25 cellular contexts compared by ENCODE assay signal in the genomic region with DNA sequence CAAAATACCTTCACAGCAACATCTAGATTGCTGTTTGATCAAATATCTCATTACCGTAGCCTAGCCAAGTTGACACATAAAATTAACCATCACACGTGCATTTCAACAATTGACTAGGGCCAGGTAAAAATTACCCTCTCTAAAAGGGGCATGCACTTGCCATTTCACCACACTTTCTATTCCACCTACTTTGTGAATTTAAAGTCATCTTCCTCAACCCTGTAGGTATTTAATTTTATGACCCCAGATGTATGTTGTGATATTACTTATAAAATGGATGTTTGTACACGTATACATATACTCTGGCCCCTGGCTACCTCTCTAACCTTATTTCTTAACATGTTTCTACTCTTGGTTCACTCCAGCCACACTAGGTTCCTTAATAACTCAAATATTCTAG.
"Had no signal": no experiment of that assay in that cellular context is flagged by ENCODE, and none has a peak within 500 bp of the region (broad histone marks: within the 10 kb centered on the region; RNA-seq: fewer than 3 reads in every experiment).

No MANE protein-coding gene starts in this region.

- H3K36me3 Mint-ChIP-seq: naive B cell; stimulated activated naive B cell treated with anti-CD40 and anti-IgM and Interleukin-4, amounts not matched to agents 10 μg/mL and 1 μg/mL and 100 μg/mL, for 72 hours had no signal

- H3K4me1 Mint-ChIP-seq: naive B cell; natural killer cell; stimulated activated naive B cell treated with anti-CD40 and anti-IgM and Interleukin-4, amounts not matched to agents 10 μg/mL and 1 μg/mL and 100 μg/mL, for 72 hours had no signal

- H3K4me1 ChIP-seq: left ventricle myocardium inferior, testis, upper lobe of left lung had no signal

- H3K4me3 ChIP-seq: hepatocyte, left ventricle myocardium inferior, lung, ovary, skin epidermis, stomach, testis, thyroid gland, transverse colon, upper lobe of left lung had no signal

- H3K27me3 ChIP-seq: hepatocyte, ovary, stomach, testis, thyroid gland, transverse colon, upper lobe of left lung had no signal

- H3K4me3 Mint-ChIP-seq: mesothelial cell of epicardium; naive B cell; natural killer cell; stimulated activated naive B cell treated with anti-CD40 and anti-IgM and Interleukin-4, amounts not matched to agents 10 μg/mL and 1 μg/mL and 100 μg/mL, for 72 hours had no signal

- H3K27ac Mint-ChIP-seq: mesothelial cell of epicardium; natural killer cell; progenitor cell of endocrine pancreas; stimulated activated naive B cell treated with anti-CD40 and anti-IgM and Interleukin-4, amounts not matched to agents 10 μg/mL and 1 μg/mL and 100 μg/mL, for 72 hours had no signal

- H3K36me3 ChIP-seq: left ventricle myocardium inferior, ovary, stomach, thyroid gland, transverse colon, upper lobe of left lung had no signal

- H3K27ac ChIP-seq: hepatocyte, left ventricle myocardium inferior, ovary, skin epidermis, stomach, testis, thyroid gland, transverse colon, upper lobe of left lung had no signal

- H3K27me3 Mint-ChIP-seq: naive B cell; progenitor cell of endocrine pancreas; stimulated activated naive B cell treated with anti-CD40 and anti-IgM and Interleukin-4, amounts not matched to agents 10 μg/mL and 1 μg/mL and 100 μg/mL, for 72 hours had no signal

- ATAC-seq: natural killer cell; right cardiac atrium; sciatic nerve; stimulated activated naive B cell treated with anti-CD40 and anti-IgM and Interleukin-4, amounts not matched to agents 10 μg/mL and 1 μg/mL and 100 μg/mL, for 72 hours; stimulated activated naive CD8-positive, alpha-beta T cell treated with anti-CD3 and anti-CD28 coated beads, Interleukin-15, Interleukin-2, amounts not matched to agents 100 U/mL and 50 U/mL, for 24 hours had no signal

- H3K9me3 ChIP-seq: left ventricle myocardium inferior, ovary, stomach, testis, thyroid gland, transverse colon, upper lobe of left lung had no signal

- DNase-seq: islet precursor cell; left ventricle myocardium inferior; mesendoderm; naive B cell; natural killer cell; ovary; retina; right cardiac atrium; stimulated activated CD4-positive, alpha-beta T cell treated with anti-CD3 and anti-CD28 coated beads, Interleukin-12 subunit alpha, Interleukin-12 subunit beta, amount 100 ng/mL, for 4 hours; stimulated activated CD4-positive, alpha-beta T cell treated with anti-CD3 and anti-CD28 coated beads, Interleukin-15, amount 100 ng/mL, for 24 hours; stimulated activated CD4-positive, alpha-beta T cell treated with anti-CD3 and anti-CD28 coated beads, Interleukin-2, amount 100 ng/mL, for 24 hours; stimulated activated CD4-positive, alpha-beta T cell treated with anti-CD3 and anti-CD28 coated beads, Interleukin-4, amount 100 ng/mL, for 1 hour; stimulated activated naive B cell treated with anti-CD40 and anti-IgM and Interleukin-4, amounts not matched to agents 10 μg/mL and 1 μg/mL and 100 μg/mL, for 72 hours; stimulated activated naive CD8-positive, alpha-beta T cell treated with anti-CD3 and anti-CD28 coated beads, Interleukin-15, Interleukin-2, amounts not matched to agents 100 U/mL and 50 U/mL, for 24 hours; stomach; testis; thyroid gland; transverse colon; upper lobe of left lung had no signal
